8 cellular contexts compared by ENCODE assay signal in genomic region chr6:97437087-97437486, GRCh38.
DNase-seq lines count a peak whose midpoint lies in the region; ATAC-seq and TF ChIP-seq lines count a peak whose summit lies in the region.

No MANE protein-coding gene starts in this region.

- no peak for ATAC-seq in activated T-cell treated with anti-CD3 and anti-CD28 coated beads, Interleukin-2, amount 50 U/mL, for 72 hours (replicated peaks in 1 of 2)
- ATAC-seq in GM21825 (IDR thresholded peaks at IDR 0.05; ENCODE audit: unreplicated experiment), result no peak

- no peak overlapping the region for H3K27ac Mint-ChIP-seq in activated T-cell treated with anti-CD3 and anti-CD28 coated beads, Interleukin-2, amount 50 U/mL, for 72 hours

- DNase-seq in ACHN, result peak; percentile 37
- peak; percentile 16 for DNase-seq in GM13976 (ENCODE audit: low spot score)
- peak; percentile 1 for DNase-seq in HT1080 (ENCODE audit: low read depth)
- peak; percentile 54 for DNase-seq in adipocyte (ENCODE audit: low read depth)
- DNase-seq in left kidney (ENCODE audit: low read depth, low spot score), result peak; percentile 38
- no peak for DNase-seq in activated T-cell treated with anti-CD3 and anti-CD28 coated beads, Interleukin-2, amount 50 U/mL, for 72 hours
- DNase-seq in DMS79 (lab: John Stamatoyannopoulos, UW), result no peak

- no peaks in the 10 kb centered on the region for H3K9me3 ChIP-seq in adipocyte (ENCODE audit: control insufficient read depth, low read length)

- in situ Hi-C loops in ACHN (cut with HindIII; ENCODE audit: low pct_ligation_motif_present, low pct_unique_long_range_greater_than_20kb, low sequenced_read_pairs), result no loop called here
- in situ Hi-C loops in GM13976 (cut with MboI; ENCODE audit: low sequenced_read_pairs, unreplicated experiment), result no loop called here

- no peaks in the 10 kb centered on the region for H3K9me3 Mint-ChIP-seq in activated T-cell treated with anti-CD3 and anti-CD28 coated beads, Interleukin-2, amount 50 U/mL, for 72 hours

- TF ChIP-seq CTCF in GM13976 (IDR thresholded peaks at IDR 0.05; ENCODE audit: borderline replicate concordance, control extremely low read depth, extremely low read depth, insufficient read depth, missing control alignments), result peak; percentile 31

- H3K4me3 Mint-ChIP-seq in activated T-cell treated with anti-CD3 and anti-CD28 coated beads, Interleukin-2, amount 50 U/mL, for 72 hours, result no peak overlapping the region

- peaks cover 16% of the 10 kb centered on the region for H3K27me3 Mint-ChIP-seq in activated T-cell treated with anti-CD3 and anti-CD28 coated beads, Interleukin-2, amount 50 U/mL, for 72 hours (ENCODE audit: low read depth)

- peaks cover 8% of the 10 kb centered on the region for H3K27me3 ChIP-seq in adipocyte (replicated peaks; ENCODE audit: control insufficient read depth, insufficient read depth, low read length)

- H3K36me3 ChIP-seq in adipocyte (ENCODE audit: control insufficient read depth, insufficient read depth, low read length, severe bottlenecking), result no peaks in the 10 kb centered on the region

- H3K4me3 ChIP-seq in adipocyte (ENCODE audit: low read length), result no peak overlapping the region

- H3K4me1 Mint-ChIP-seq in activated T-cell treated with anti-CD3 and anti-CD28 coated beads, Interleukin-2, amount 50 U/mL, for 72 hours (ENCODE audit: low read depth), result no peaks in the 10 kb centered on the region

- H3K36me3 Mint-ChIP-seq in activated T-cell treated with anti-CD3 and anti-CD28 coated beads, Interleukin-2, amount 50 U/mL, for 72 hours (ENCODE audit: insufficient read depth in 2 of 2), result no peaks in the 10 kb centered on the region

- no peak overlapping the region for H3K9ac ChIP-seq in adipocyte (ENCODE audit: low read length)

- peaks cover 5% of the 10 kb centered on the region for H3K4me1 ChIP-seq in adipocyte (ENCODE audit: control insufficient read depth, insufficient read depth, low read length)

Comparison
In these comparisons a context has a peak if more than half of its experiments do, and no peak if none do; other contexts are left out.
1. DNase-seq: peak in ACHN (single experiment), GM13976 (single experiment), HT1080 (single experiment), adipocyte (single experiment) and left kidney (single experiment); none in activated T-cell treated with anti-CD3 and anti-CD28 coated beads, Interleukin-2, amount 50 U/mL, for 72 hours (0 of 2) and DMS79 (single experiment).